Comparison of ENCODE assay signal across 12 cellular contexts in the genomic region with DNA sequence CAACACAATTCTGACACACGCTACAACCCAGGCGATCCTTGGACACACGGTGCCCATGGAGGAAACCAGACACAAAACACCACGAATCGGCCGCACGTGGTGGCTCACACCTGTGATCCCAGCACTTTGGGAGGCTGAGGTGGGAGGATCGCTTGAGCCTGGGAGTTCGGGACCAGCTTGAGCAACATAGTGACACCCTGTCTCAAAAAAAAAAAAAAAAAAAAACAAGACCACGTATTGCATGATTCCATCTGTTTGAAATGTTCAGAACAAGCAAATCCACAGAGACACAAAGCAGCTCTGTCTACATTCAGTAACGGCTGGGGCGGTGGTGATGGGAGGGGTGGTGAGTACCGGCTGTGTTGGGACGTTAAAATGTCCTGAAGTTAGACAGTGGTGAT. TPM values are rescaled to one million over a fixed set of nuclear protein-coding genes. Genes with fewer than 3 reads are reported as not detected.
DNase-seq lines count a peak whose midpoint lies in the region; ATAC-seq and TF ChIP-seq lines count a peak whose summit lies in the region.
"Had no signal": no experiment of that assay in that cellular context is flagged by ENCODE, and none has a peak within 500 bp of the region (broad histone marks: within the 10 kb centered on the region; RNA-seq: fewer than 3 reads in every experiment).

No MANE protein-coding gene starts in this region.

- no peak overlapping the region for H3K23ac ChIP-seq in mesenchymal stem cell (ENCODE audit: low read length in 2 of 2)

- DNase-seq in activated naive CD4-positive, alpha-beta T cell treated with anti-CD3 and anti-CD28 coated beads, Interleukin-2, amount 50 U/mL, for 16 hours, result peak; percentile 2
- no peak for DNase-seq in activated naive CD4-positive, alpha-beta T cell treated with anti-CD3 and anti-CD28 coated beads, Interleukin-2, amount 10 ng/mL, durations not matched to agents 7 days and 5 days
- DNase-seq in activated naive CD8-positive, alpha-beta T cell treated with anti-CD3 and anti-CD28 coated beads, Interleukin-2, amount 50 U/mL, for 24 hours, result no peak
- DNase-seq in mesenchymal stem cell (no peak), suprapubic skin (ENCODE audit: low spot score in 2 of 2) (peak in 1 of 2 donors; percentile 41), kidney glomerular epithelial cell (lab: John Stamatoyannopoulos, UW) (no peak), GM13976 (ENCODE audit: low spot score) (no peak), middle frontal gyrus (ENCODE audit: extremely low spot score, low spot score) (no peak)
- DNase-seq: WERI-Rb-1 had no signal

- H4K91ac ChIP-seq in mesenchymal stem cell (ENCODE audit: low read length), result no peak overlapping the region

- CTCF ChIA-PET in activated naive CD4-positive, alpha-beta T cell treated with anti-CD3 and anti-CD28 coated beads, Interleukin-2, amount 10 ng/mL, durations not matched to agents 7 days and 5 days (lab: Charles Lee), result interaction anchor here (1.3 kb wide), 1 partner anchor 63 kb away, joined by 3 read pairs; no protein-coding TSS in a partner anchor

- no peak overlapping the region for H3K4ac ChIP-seq in mesenchymal stem cell (ENCODE audit: low read depth in 1 of 2, low read length in 2 of 2)

- in situ Hi-C loops in GM13976 (cut with MboI; ENCODE audit: low sequenced_read_pairs, unreplicated experiment), result no loop called here

- peaks cover 26% of the 10 kb centered on the region for H3K27me3 Mint-ChIP-seq in activated naive CD4-positive, alpha-beta T cell treated with anti-CD3 and anti-CD28 coated beads, Interleukin-2, amount 10 ng/mL, durations not matched to agents 7 days and 5 days
- no peaks in the 10 kb centered on the region for H3K27me3 Mint-ChIP-seq in activated naive CD8-positive, alpha-beta T cell treated with anti-CD3 and anti-CD28 coated beads, Interleukin-2, amount 50 U/mL, for 24 hours

- peaks cover 16% of the 10 kb centered on the region for H3K4me1 Mint-ChIP-seq in activated naive CD4-positive, alpha-beta T cell treated with anti-CD3 and anti-CD28 coated beads, Interleukin-2, amount 10 ng/mL, durations not matched to agents 7 days and 5 days
- peaks cover 55% of the 10 kb centered on the region for H3K4me1 Mint-ChIP-seq in activated naive CD8-positive, alpha-beta T cell treated with anti-CD3 and anti-CD28 coated beads, Interleukin-2, amount 50 U/mL, for 24 hours
- H3K4me1 Mint-ChIP-seq: GM23338 had no signal

- TF ChIP-seq POLR2A in suprapubic skin (IDR thresholded peaks at IDR 0.05), result no peak

- ATAC-seq in activated naive CD8-positive, alpha-beta T cell treated with anti-CD3 and anti-CD28 coated beads, Interleukin-2, amount 50 U/mL, for 24 hours, result no peak
- ATAC-seq: GM23338 had no signal

- no peak overlapping the region for H2AFZ ChIP-seq in mesenchymal stem cell (ENCODE audit: low read depth, low read length)
- H2AFZ ChIP-seq: GM23338 had no signal

- no peak overlapping the region for H4K8ac ChIP-seq in mesenchymal stem cell (ENCODE audit: low read length)

- no peak overlapping the region for H2BK120ac ChIP-seq in mesenchymal stem cell (ENCODE audit: low read depth, low read length)

- H3K36me3 ChIP-seq in mesenchymal stem cell (ENCODE audit: control insufficient read depth in 1 of 2, insufficient read depth in 2 of 2, low read depth in 1 of 2, low read length in 2 of 2), result no peaks in the 10 kb centered on the region
- no peaks in the 10 kb centered on the region for H3K36me3 ChIP-seq in suprapubic skin
- H3K36me3 ChIP-seq: adrenal gland, WERI-Rb-1 had no signal

- H3K9me3 ChIP-seq in mesenchymal stem cell (ENCODE audit: control insufficient read depth, low read length) (no peaks in the 10 kb centered on the region), suprapubic skin (no peaks in the 10 kb centered on the region)
- H3K9me3 ChIP-seq: adrenal gland had no signal

- H3K4me3 ChIP-seq in mesenchymal stem cell (ENCODE audit: insufficient read depth in 1 of 2, low read depth in 1 of 2, low read length in 2 of 2) (no peak overlapping the region), suprapubic skin (no peak overlapping the region)
- H3K4me3 ChIP-seq: adrenal gland, GM23338 had no signal

- H2AK5ac ChIP-seq in mesenchymal stem cell (ENCODE audit: low read length, severe bottlenecking), result no peak overlapping the region

- no peaks in the 10 kb centered on the region for H3K36me3 Mint-ChIP-seq in activated naive CD4-positive, alpha-beta T cell treated with anti-CD3 and anti-CD28 coated beads, Interleukin-2, amount 10 ng/mL, durations not matched to agents 7 days and 5 days
- peaks cover 18% of the 10 kb centered on the region for H3K36me3 Mint-ChIP-seq in activated naive CD8-positive, alpha-beta T cell treated with anti-CD3 and anti-CD28 coated beads, Interleukin-2, amount 50 U/mL, for 24 hours (ENCODE audit: low read depth)

- no peak overlapping the region for H3K4me3 Mint-ChIP-seq in activated naive CD4-positive, alpha-beta T cell treated with anti-CD3 and anti-CD28 coated beads, Interleukin-2, amount 10 ng/mL, durations not matched to agents 7 days and 5 days
- H3K4me3 Mint-ChIP-seq in activated naive CD8-positive, alpha-beta T cell treated with anti-CD3 and anti-CD28 coated beads, Interleukin-2, amount 50 U/mL, for 24 hours, result peak overlapping the region; percentile 61
- H3K4me3 Mint-ChIP-seq: GM23338 had no signal

- no peak overlapping the region for H2BK15ac ChIP-seq in mesenchymal stem cell (ENCODE audit: low read depth, poor library complexity, severe bottlenecking)

- 91% methylated on average over 11 of the region's 14 CpGs for WGBS in mesenchymal stem cell
- WGBS in suprapubic skin, result 68% methylated on average over 14 of the region's 14 CpGs

- H3K79me1 ChIP-seq in mesenchymal stem cell (replicated peaks; ENCODE audit: low read length, poor library complexity, severe bottlenecking), result no peaks in the 10 kb centered on the region

- H3K4me2 ChIP-seq in mesenchymal stem cell (ENCODE audit: low read length, poor library complexity, severe bottlenecking), result no peak overlapping the region
- H3K4me2 ChIP-seq: GM23338 had no signal

- no peak overlapping the region for H2BK12ac ChIP-seq in mesenchymal stem cell (ENCODE audit: low read length in 2 of 2)

- no peak overlapping the region for H3K27ac Mint-ChIP-seq in activated naive CD4-positive, alpha-beta T cell treated with anti-CD3 and anti-CD28 coated beads, Interleukin-2, amount 10 ng/mL, durations not matched to agents 7 days and 5 days
- H3K27ac Mint-ChIP-seq in activated naive CD8-positive, alpha-beta T cell treated with anti-CD3 and anti-CD28 coated beads, Interleukin-2, amount 50 U/mL, for 24 hours, result peak overlapping the region; percentile 95
- H3K27ac Mint-ChIP-seq: GM23338 had no signal

- no peaks in the 10 kb centered on the region for H3K9me3 Mint-ChIP-seq in activated naive CD4-positive, alpha-beta T cell treated with anti-CD3 and anti-CD28 coated beads, Interleukin-2, amount 10 ng/mL, durations not matched to agents 7 days and 5 days
- H3K9me3 Mint-ChIP-seq in activated naive CD8-positive, alpha-beta T cell treated with anti-CD3 and anti-CD28 coated beads, Interleukin-2, amount 50 U/mL, for 24 hours, result no peaks in the 10 kb centered on the region
- H3K9me3 Mint-ChIP-seq: GM23338 had no signal

- H3K14ac ChIP-seq in mesenchymal stem cell (ENCODE audit: low read length in 2 of 2), result no peak overlapping the region

- peak overlapping the region; percentile 66 for H3K9ac ChIP-seq in mesenchymal stem cell (ENCODE audit: low read length)

- no peak for TF ChIP-seq CTCF in suprapubic skin (IDR thresholded peaks at IDR 0.05)
- no peak for TF ChIP-seq CTCF in GM13976 (IDR thresholded peaks at IDR 0.05; ENCODE audit: borderline replicate concordance, control extremely low read depth, extremely low read depth, insufficient read depth, missing control alignments)

- TF ChIP-seq EP300 in suprapubic skin (IDR thresholded peaks at IDR 0.05), result no peak

- H3K27me3 ChIP-seq in mesenchymal stem cell (ENCODE audit: control insufficient read depth in 1 of 2, insufficient read depth in 1 of 2, low read length in 2 of 2), result peaks cover 15 to 22% of the 10 kb centered on the region in 2 experiments
- no peaks in the 10 kb centered on the region for H3K27me3 ChIP-seq in suprapubic skin
- H3K27me3 ChIP-seq: adrenal gland had no signal

- H3K18ac ChIP-seq in mesenchymal stem cell (ENCODE audit: low read depth in 1 of 2, low read length in 2 of 2), result peak overlapping the region in 1 of 2 experiments; percentile 42

- peaks cover 12% of the 10 kb centered on the region for H3K4me1 ChIP-seq in mesenchymal stem cell (ENCODE audit: control insufficient read depth, insufficient read depth, low read depth, low read length)
- H3K4me1 ChIP-seq in suprapubic skin, result peaks cover 4% of the 10 kb centered on the region
- H3K4me1 ChIP-seq: adrenal gland had no signal

- H2BK5ac ChIP-seq in mesenchymal stem cell (ENCODE audit: low read depth, low read length, poor library complexity, severe bottlenecking), result no peak overlapping the region

- H3K27ac ChIP-seq in mesenchymal stem cell (ENCODE audit: low read length, poor library complexity, severe bottlenecking), result no peak overlapping the region
- H3K27ac ChIP-seq in suprapubic skin, result peak overlapping the region; percentile 47
- H3K27ac ChIP-seq: adrenal gland, WERI-Rb-1 had no signal

RNA-seq across cellular contexts. Expression of gene ADAP1, which starts 25.2 kb away (rescaled TPM):
- 0.97 TPM for polyA plus RNA-seq in mesenchymal stem cell (2013, experiment 1 of 2)
- polyA plus RNA-seq in mesenchymal stem cell (2013, experiment 2 of 2), result 0.84 TPM
- 1 to 10 TPM; 4.1 to 9.1 (median 6.3) TPM for total RNA-seq in suprapubic skin

RNA-seq across cellular contexts. Expression of gene COX19, which starts 46.0 kb away (rescaled TPM):
- polyA plus RNA-seq in mesenchymal stem cell (2013, experiment 1 of 2), result 6.3 TPM
- 5.9 TPM for polyA plus RNA-seq in mesenchymal stem cell (2013, experiment 2 of 2)
- total RNA-seq in suprapubic skin, result 10 to 100 TPM; 11.6 to 55.2 (median 13.2) TPM

RNA-seq across cellular contexts. Expression of gene GET4, which starts 53.0 kb away (rescaled TPM):
- 23.7 TPM for polyA plus RNA-seq in mesenchymal stem cell (2013, experiment 1 of 2)
- 23.3 TPM for polyA plus RNA-seq in mesenchymal stem cell (2013, experiment 2 of 2)
- 10 to 100 TPM; 27.7 to 58.2 (median 47.8) TPM for total RNA-seq in suprapubic skin

RNA-seq across cellular contexts. Expression of gene CYP2W1, which starts 53.7 kb away (rescaled TPM):
- not detected for polyA plus RNA-seq in mesenchymal stem cell (2013, experiment 1 of 2)
- polyA plus RNA-seq in mesenchymal stem cell (2013, experiment 2 of 2), result not detected
- total RNA-seq in suprapubic skin, result 10 to 100 TPM; 13.3 to 20.8 (median 15.4) TPM
- total RNA-seq: GM23338, RPMI7951 had no signal
- polyA plus RNA-seq: GM23338 had no signal
